ENCODE assay signal across 9 cellular contexts in the genomic region with DNA sequence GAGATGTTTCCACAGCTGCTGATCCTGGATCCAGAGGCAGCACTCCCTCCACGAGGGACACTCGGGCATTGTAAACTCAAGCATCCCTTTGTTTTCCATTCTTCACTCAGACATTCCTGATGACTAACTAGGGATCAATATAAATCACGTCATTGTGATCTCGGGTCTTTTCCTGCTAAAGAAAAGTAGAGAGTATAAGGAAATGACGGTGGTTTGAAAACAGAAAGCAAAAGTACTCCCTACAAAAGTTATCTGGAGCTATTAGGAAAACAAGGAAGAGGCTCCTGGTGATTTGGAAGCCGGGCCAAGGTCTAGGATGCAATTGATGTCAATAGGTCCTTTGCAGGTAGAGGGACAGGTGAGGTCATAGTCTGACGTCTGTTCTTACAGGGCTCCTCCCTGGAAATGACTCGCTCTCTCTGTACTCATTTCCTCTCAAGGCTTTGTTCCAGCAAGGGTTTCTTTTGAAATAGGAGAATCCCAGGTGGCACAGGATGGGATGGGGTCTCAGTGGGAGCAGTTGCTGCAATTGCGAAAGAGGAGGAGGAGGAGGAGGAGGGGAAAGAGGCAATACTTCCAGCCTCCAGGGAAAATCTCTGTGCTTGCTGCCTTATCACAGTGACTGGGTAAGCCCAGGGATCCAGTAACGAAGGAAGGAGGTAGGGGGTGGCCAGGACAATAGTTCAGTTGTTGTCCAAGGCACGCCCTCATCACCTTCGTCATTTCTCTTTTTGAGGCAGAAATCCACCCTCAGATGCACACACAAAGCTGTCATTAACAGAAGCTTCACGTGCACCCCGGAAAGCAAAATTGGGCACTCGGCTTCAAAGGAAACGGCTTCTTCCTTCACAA.
DNase-seq lines count a peak whose midpoint lies in the region; ATAC-seq and TF ChIP-seq lines count a peak whose summit lies in the region.
"Had no signal": no experiment of that assay in that cellular context is flagged by ENCODE, and none has a peak within 500 bp of the region (broad histone marks: within the 10 kb centered on the region; RNA-seq: fewer than 3 reads in every experiment).

No MANE protein-coding gene starts in this region.

- TF ChIP-seq CTCF in fibroblast of mammary gland (conservative IDR thresholded peaks at IDR 0.05; ENCODE audit: control insufficient read depth, insufficient read depth, low read depth, low read length): no peak
- no peak for TF ChIP-seq CTCF in omental fat pad (IDR thresholded peaks at IDR 0.05)

- H3K4me1 ChIP-seq in HUES48 (ENCODE audit: control insufficient read depth, insufficient read depth, low read length): peaks cover 20% of the 10 kb centered on the region

- ATAC-seq in omental fat pad (ENCODE audit: low FRiP score) (peak; percentile 83), GM18870 (IDR thresholded peaks at IDR 0.05; ENCODE audit: unreplicated experiment) (no peak), GM21367 (IDR thresholded peaks at IDR 0.05; ENCODE audit: unreplicated experiment) (no peak)

- H3K4me3 ChIP-seq in HUES48 (ENCODE audit: low read depth, low read length) (0 out of 2 replicates have a peak overlapping the region, but pooled peaks have one; percentile 3), fibroblast of mammary gland (ENCODE audit: control insufficient read depth, low read depth, low read length) (peak overlapping the region; percentile 27)
- H3K4me3 ChIP-seq: SK-N-MC had no signal

- no peak overlapping the region for H3K9ac ChIP-seq in HUES48 (ENCODE audit: low read depth, low read length)

- H3K36me3 ChIP-seq in HUES48 (ENCODE audit: control insufficient read depth, insufficient read depth, low read length): no peaks in the 10 kb centered on the region

- H3K27ac ChIP-seq in HUES48 (ENCODE audit: low read depth, low read length): peak overlapping the region; percentile 83
- H3K27ac ChIP-seq: SK-N-MC had no signal

- DNase-seq in DMS153 (lab: John Stamatoyannopoulos, UW) (peak; percentile 83), T-helper 22 cell (ENCODE audit: low read depth) (peak; percentile 2), fibroblast of mammary gland (ENCODE audit: low read depth) (peak; percentile 75), omental fat pad (ENCODE audit: low spot score) (no peak)
- no peak for DNase-seq in activated CD8-positive, alpha-beta memory T cell treated with anti-CD3 and anti-CD28 coated beads, Interleukin-2, amount 50 U/mL, for 4 hours

- H3K27me3 ChIP-seq in HUES48 (ENCODE audit: control insufficient read depth, insufficient read depth, low read length): no peaks in the 10 kb centered on the region; the same call in 1 of the 2 replicates

- no peaks in the 10 kb centered on the region for H3K9me3 ChIP-seq in HUES48 (ENCODE audit: control insufficient read depth, insufficient read depth, low read length)

Comparison
In these comparisons a context has a peak if more than half of its experiments do, and no peak if none do; other contexts are left out.
1. DNase-seq: peak in DMS153 (single experiment), T-helper 22 cell (single experiment) and fibroblast of mammary gland (single experiment); none in omental fat pad (single experiment) and activated CD8-positive, alpha-beta memory T cell treated with anti-CD3 and anti-CD28 coated beads, Interleukin-2, amount 50 U/mL, for 4 hours (single experiment).